In the genomic region with DNA sequence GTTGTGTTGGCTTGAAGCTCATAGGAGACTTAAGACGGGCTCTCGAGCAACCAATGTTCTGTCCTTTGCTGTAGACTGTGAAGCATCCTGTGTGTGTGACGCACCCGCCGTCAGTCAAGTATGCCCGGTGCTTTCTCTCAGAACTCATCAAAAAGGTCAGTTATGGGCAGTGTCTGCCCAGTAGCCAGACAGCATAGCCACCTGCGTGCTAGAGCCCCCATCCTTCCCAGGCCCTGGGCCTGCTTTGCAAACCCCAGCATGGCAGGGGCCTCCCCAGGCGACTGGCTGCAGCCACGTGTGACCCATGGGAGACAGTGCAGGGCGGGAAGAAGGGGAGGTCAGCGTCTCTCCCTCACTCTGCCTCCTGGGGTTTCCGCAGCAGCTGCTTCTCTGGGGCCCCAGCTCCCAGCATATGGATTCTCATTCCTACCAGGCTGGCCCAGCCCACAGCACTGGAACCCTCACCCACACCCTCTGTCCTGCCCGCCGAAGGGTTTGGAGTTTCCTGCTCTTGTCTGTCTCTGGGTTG, we compare ENCODE assay signal across 5 cellular contexts. TPM values are rescaled to one million over a fixed set of nuclear protein-coding genes. Genes with fewer than 3 reads are reported as not detected.
"Had no signal": no experiment of that assay in that cellular context is flagged by ENCODE, and none has a peak within 500 bp of the region (broad histone marks: within the 10 kb centered on the region; RNA-seq: fewer than 3 reads in every experiment).

No MANE protein-coding gene starts in this region.

RNA-seq across cellular contexts. Expression of gene ROPN1B, which starts 48.2 kb away (rescaled TPM):
- total RNA-seq: GM23248, H7, HepG2, HFFc6, HT1080 had no signal
